21 cellular contexts compared by ENCODE assay signal in the genomic region with DNA sequence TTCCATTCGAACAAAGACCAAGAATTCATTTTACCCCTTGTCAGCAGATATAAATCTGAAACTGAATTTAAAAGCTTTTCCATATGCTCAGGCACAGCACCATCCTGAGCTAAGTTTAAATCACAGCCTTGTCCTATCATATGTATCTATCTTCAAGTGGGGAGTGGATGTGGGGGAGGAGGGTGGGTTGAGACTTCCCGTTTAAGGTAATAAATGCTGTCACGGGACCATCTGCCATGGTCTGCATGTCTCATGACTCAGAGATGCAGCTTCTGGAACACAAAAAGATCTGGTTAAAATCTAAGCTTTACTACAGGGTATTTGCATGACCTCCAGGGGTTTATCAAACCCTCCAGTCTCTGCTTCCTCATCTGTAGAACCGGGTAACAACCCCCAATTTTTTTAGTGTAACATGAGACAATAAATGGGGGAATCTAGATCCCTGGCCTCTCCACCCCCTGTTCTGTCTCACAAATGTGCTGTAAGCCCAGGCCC.
"Had no signal": no experiment of that assay in that cellular context is flagged by ENCODE, and none has a peak within 500 bp of the region (broad histone marks: within the 10 kb centered on the region; RNA-seq: fewer than 3 reads in every experiment).

No MANE protein-coding gene starts in this region.

- H3K27me3 ChIP-seq: dorsolateral prefrontal cortex, gastrocnemius medialis, right atrium auricular region, tibial nerve had no signal

- H3K9me3 ChIP-seq: gastrocnemius medialis, right atrium auricular region, tibial nerve had no signal

- H3K36me3 ChIP-seq: gastrocnemius medialis, right atrium auricular region, tibial nerve had no signal

- H3K27ac ChIP-seq: dorsolateral prefrontal cortex, gastrocnemius medialis, parathyroid adenoma, right atrium auricular region, tibial nerve had no signal

- H3K4me1 Mint-ChIP-seq: activated B cell treated with CpG ODN at 0.5 μM for 24 hours; activated CD4-positive, alpha-beta T cell treated with anti-CD3 and anti-CD28 coated beads, Interleukin-2, amount 10 ng/mL, durations not matched to agents 24 days and 14 days; naive B cell had no signal

- H3K9me3 Mint-ChIP-seq: activated CD4-positive, alpha-beta T cell treated with anti-CD3 and anti-CD28 coated beads, Interleukin-2, amount 10 ng/mL, durations not matched to agents 24 days and 14 days; endodermal cell had no signal

- H2AFZ ChIP-seq: parathyroid adenoma had no signal

- H3K27me3 Mint-ChIP-seq: activated B cell treated with CpG ODN at 0.5 μM for 24 hours; activated CD4-positive, alpha-beta T cell treated with anti-CD3 and anti-CD28 coated beads, Interleukin-2, amount 10 ng/mL, durations not matched to agents 24 days and 14 days; activated naive CD8-positive, alpha-beta T cell; naive B cell had no signal

- H3K4me1 ChIP-seq: gastrocnemius medialis, parathyroid adenoma, right atrium auricular region, tibial nerve had no signal

- H3K36me3 Mint-ChIP-seq: activated naive CD8-positive, alpha-beta T cell; naive B cell had no signal

- H3K79me2 ChIP-seq: parathyroid adenoma had no signal

- DNase-seq: activated B cell treated with CpG ODN at 0.5 μM for 24 hours; activated CD4-positive, alpha-beta T cell treated with anti-CD3 and anti-CD28 coated beads, Interleukin-2, amount 10 ng/mL, durations not matched to agents 24 days and 14 days; activated CD8-positive, alpha-beta memory T cell treated with anti-CD3 and anti-CD28 coated beads, Interleukin-2, amount 50 U/mL, for 48 hours; activated CD8-positive, alpha-beta T cell treated with anti-CD3 and anti-CD28 coated beads, Interleukin-2, amount 10 ng/mL, durations not matched to agents 7 days and 5 days; activated gamma-delta T cell treated with Interleukin-2 at 50 U/mL for 16 hours; activated T-cell treated with anti-CD3 and anti-CD28 coated beads, Interleukin-2, amount 50 U/mL, for 72 hours; amniotic stem cell; endodermal cell; gastrocnemius medialis; naive B cell; small intestine; stimulated activated CD4-positive, alpha-beta T cell treated with anti-CD3 and anti-CD28 coated beads, Interleukin-4, amount 100 ng/mL, for 4 hours; stimulated activated CD8-positive, alpha-beta memory T cell treated with anti-CD3 and anti-CD28 coated beads, Interleukin-4, amount 100 ng/mL, for 48 hours; stimulated activated naive CD4-positive, alpha-beta T cell treated with Interleukin-2 at 50 U/mL for 16 hours; substantia nigra had no signal

- H3K9ac ChIP-seq: parathyroid adenoma had no signal

- H3K4me3 ChIP-seq: dorsolateral prefrontal cortex, gastrocnemius medialis, right atrium auricular region, tibial nerve had no signal

- H3K27ac Mint-ChIP-seq: activated B cell treated with CpG ODN at 0.5 μM for 24 hours; activated CD4-positive, alpha-beta T cell treated with anti-CD3 and anti-CD28 coated beads, Interleukin-2, amount 10 ng/mL, durations not matched to agents 24 days and 14 days; activated CD8-positive, alpha-beta T cell treated with anti-CD3 and anti-CD28 coated beads, Interleukin-2, amount 10 ng/mL, durations not matched to agents 7 days and 5 days; activated naive CD8-positive, alpha-beta T cell; activated T-cell treated with anti-CD3 and anti-CD28 coated beads, Interleukin-2, amount 50 U/mL, for 72 hours; endodermal cell; naive B cell had no signal

- H3K4me3 Mint-ChIP-seq: activated B cell treated with CpG ODN at 0.5 μM for 24 hours; activated CD4-positive, alpha-beta T cell treated with anti-CD3 and anti-CD28 coated beads, Interleukin-2, amount 10 ng/mL, durations not matched to agents 24 days and 14 days; activated CD8-positive, alpha-beta T cell treated with anti-CD3 and anti-CD28 coated beads, Interleukin-2, amount 10 ng/mL, durations not matched to agents 7 days and 5 days; activated naive CD8-positive, alpha-beta T cell; activated T-cell treated with anti-CD3 and anti-CD28 coated beads, Interleukin-2, amount 50 U/mL, for 72 hours; endodermal cell; naive B cell had no signal

- ATAC-seq: activated CD8-positive, alpha-beta T cell treated with anti-CD3 and anti-CD28 coated beads, Interleukin-2, amount 10 ng/mL, durations not matched to agents 7 days and 5 days; activated T-cell treated with anti-CD3 and anti-CD28 coated beads, Interleukin-2, amount 50 U/mL, for 72 hours; gastrocnemius medialis; left lobe of liver had no signal
